Comparison of ENCODE assay signal across 11 cellular contexts in genomic region chr4:54558889-54559682, GRCh38.
"Had no signal": no experiment of that assay in that cellular context is flagged by ENCODE, and none has a peak within 500 bp of the region (broad histone marks: within the 10 kb centered on the region; RNA-seq: fewer than 3 reads in every experiment).

No MANE protein-coding gene starts in this region.

- H3K4me3 ChIP-seq: dorsolateral prefrontal cortex, right atrium auricular region had no signal

- DNase-seq: activated CD4-positive, alpha-beta T cell treated with anti-CD3 and anti-CD28 coated beads, Interleukin-2, amount 10 ng/mL, durations not matched to agents 7 days and 5 days; activated naive CD4-positive, alpha-beta T cell; anterior cingulate cortex; dorsolateral prefrontal cortex; foreskin keratinocyte; natural killer cell; stimulated activated CD4-positive, alpha-beta T cell treated with anti-CD3 and anti-CD28 coated beads, Interleukin-15, amount 100 ng/mL, for 24 hours; stimulated activated CD4-positive, alpha-beta T cell treated with anti-CD3 and anti-CD28 coated beads, Interleukin-4, amount 100 ng/mL, for 1 hour; stimulated activated naive CD8-positive, alpha-beta T cell treated with anti-CD3 and anti-CD28 coated beads, Interleukin-15, Interleukin-2, amounts not matched to agents 100 U/mL and 50 U/mL, for 24 hours had no signal

- H3K9me3 ChIP-seq: neutrophil, right atrium auricular region had no signal

- H3K27ac ChIP-seq: dorsolateral prefrontal cortex, foreskin keratinocyte, neutrophil, right atrium auricular region had no signal

- H3K36me3 ChIP-seq: neutrophil, right atrium auricular region had no signal

- H3K4me1 ChIP-seq: foreskin keratinocyte, right atrium auricular region had no signal

- H3K27me3 ChIP-seq: foreskin keratinocyte, neutrophil, right atrium auricular region had no signal
